Comparison of ENCODE assay signal across 8 cellular contexts in genomic region chr1:246506440-246506784, GRCh38. TPM values are rescaled to one million over a fixed set of nuclear protein-coding genes. Genes with fewer than 3 reads are reported as not detected.
DNase-seq lines count a peak whose midpoint lies in the region; ATAC-seq, FAIRE-seq and TF ChIP-seq lines count a peak whose summit lies in the region.

No MANE protein-coding gene starts in this region.

- H3K9me3 ChIP-seq in HEK293 (ENCODE audit: control insufficient read depth, insufficient read depth, low read depth, low read length) (no peaks in the 10 kb centered on the region), PC-3 (ENCODE audit: low read length) (no peaks in the 10 kb centered on the region), endothelial cell of umbilical vein (replicated peaks; ENCODE audit: control insufficient read depth, insufficient read depth, low read length) (no peaks in the 10 kb centered on the region)

- H3K27ac ChIP-seq in HEK293 (ENCODE audit: extremely low read depth, low read depth, low read length) (no peak overlapping the region; the same call in 1 of the 2 replicates), PC-3 (ENCODE audit: low read length) (no peak overlapping the region), endothelial cell of umbilical vein (ENCODE audit: insufficient read depth, low read depth, low read length) (no peak overlapping the region)

- BruUV-seq in PC-3 (replicated peaks; lab: Mats Ljungman, UMichigan) (no TSS peak), endothelial cell of umbilical vein (replicated peaks; lab: Mats Ljungman, UMichigan) (no TSS peak)

- peaks cover 28 to 40% of the 10 kb centered on the region in 2 donors for H3K4me1 Mint-ChIP-seq in natural killer cell treated with Interleukin-12 subunit alpha and Interleukin-12 subunit beta and Interleukin-15 and Interleukin-18, amount 100 ng/mL, for 72 hours (ENCODE audit: low read depth in 2 of 2)

- peaks cover 4% of the 10 kb centered on the region for H3K36me3 Mint-ChIP-seq in natural killer cell treated with Interleukin-12 subunit alpha and Interleukin-12 subunit beta and Interleukin-15 and Interleukin-18, amount 100 ng/mL, for 72 hours

- FAIRE-seq in endothelial cell of umbilical vein (lab: Jason Lieb, UNC): no peak

- no peaks in the 10 kb centered on the region for H3K9me2 ChIP-seq in PC-3 (replicated peaks; ENCODE audit: low read length)

- peaks cover 47% of the 10 kb centered on the region for H3K79me2 ChIP-seq in PC-3 (ENCODE audit: low read length)
- H3K79me2 ChIP-seq in endothelial cell of umbilical vein (ENCODE audit: control insufficient read depth, insufficient read depth, low read length): peaks cover 6% of the 10 kb centered on the region

- no peaks in the 10 kb centered on the region for H3K27me3 ChIP-seq in PC-3 (ENCODE audit: low read length)
- no peaks in the 10 kb centered on the region for H3K27me3 ChIP-seq in endothelial cell of umbilical vein (ENCODE audit: control insufficient read depth in 2 of 2, insufficient read depth in 2 of 2, low read length in 2 of 2)

- no peaks in the 10 kb centered on the region for H3K9me3 Mint-ChIP-seq in natural killer cell treated with Interleukin-12 subunit alpha and Interleukin-12 subunit beta and Interleukin-15 and Interleukin-18, amount 100 ng/mL, for 72 hours

- peak overlapping the region; percentile 49 to 64 for H3K27ac Mint-ChIP-seq in natural killer cell treated with Interleukin-12 subunit alpha and Interleukin-12 subunit beta and Interleukin-15 and Interleukin-18, amount 100 ng/mL, for 72 hours

- dilution Hi-C loops in endothelial cell of umbilical vein (cut with MboI; ENCODE audit: extremely low pct_ligation_motif_present, low sequenced_read_pairs): no loop called here

- DNase-seq in GM10266 (ENCODE audit: extremely low spot score) (peak; percentile 30), PC-3 (peak; percentile 19), endothelial cell of umbilical vein (ENCODE audit: low read depth, low spot score) (peak; percentile 5), COR-L47 (lab: John Stamatoyannopoulos, UW) (no peak), NCI-H128 (lab: John Stamatoyannopoulos, UW; ENCODE audit: unreplicated experiment) (no peak)
- DNase-seq in natural killer cell treated with Interleukin-12 subunit alpha and Interleukin-12 subunit beta and Interleukin-15 and Interleukin-18, amount 100 ng/mL, for 72 hours (ENCODE audit: low spot score): no peak

- TF ChIP-seq POLR2A in endothelial cell of umbilical vein (IDR thresholded peaks at IDR 0.05; ENCODE audit: low read depth, low read length): no peak

- peak overlapping the region; percentile 92 for H2AFZ ChIP-seq in PC-3 (ENCODE audit: low read length)
- H2AFZ ChIP-seq in endothelial cell of umbilical vein (ENCODE audit: low read depth, low read length): peak overlapping the region; percentile 93

- H3K4me2 ChIP-seq in PC-3 (ENCODE audit: low read length) (peak overlapping the region; percentile 91), endothelial cell of umbilical vein (ENCODE audit: insufficient read depth, low read length) (peak overlapping the region; percentile 37)

- peaks cover 10% of the 10 kb centered on the region for H3F3A ChIP-seq in PC-3 (ENCODE audit: low read length, unreplicated experiment)

- H3K9ac ChIP-seq in PC-3 (ENCODE audit: low read length) (peak overlapping the region; percentile 69), endothelial cell of umbilical vein (replicated peaks; ENCODE audit: extremely low read depth, insufficient read depth, low read length) (no peak overlapping the region)

- peak overlapping the region; percentile 91 for H3K4me3 Mint-ChIP-seq in natural killer cell treated with Interleukin-12 subunit alpha and Interleukin-12 subunit beta and Interleukin-15 and Interleukin-18, amount 100 ng/mL, for 72 hours

- TF ChIP-seq CTCF in GM10266 (IDR thresholded peaks at IDR 0.05; ENCODE audit: control insufficient read depth, insufficient read depth, low read depth, missing control alignments): no peak
- no peak for TF ChIP-seq CTCF in HEK293 (tag by site-specific recombination; IDR thresholded peaks at IDR 0.05)
- TF ChIP-seq CTCF in PC-3 (conservative IDR thresholded peaks at IDR 0.05; ENCODE audit: low read depth, low read length): no peak
- no peak for TF ChIP-seq CTCF in endothelial cell of umbilical vein (IDR thresholded peaks at IDR 0.05; ENCODE audit: extremely low read depth in 1 of 2, insufficient read depth in 1 of 2, low read depth in 1 of 2, low read length in 2 of 2)

- H3K9me1 ChIP-seq in endothelial cell of umbilical vein (replicated peaks; ENCODE audit: control insufficient read depth, extremely low read depth, insufficient read depth, low read length): no peaks in the 10 kb centered on the region

- H4K20me1 ChIP-seq in PC-3 (ENCODE audit: low read length) (no peaks in the 10 kb centered on the region), endothelial cell of umbilical vein (replicated peaks; ENCODE audit: control insufficient read depth, extremely low read depth, insufficient read depth, low read length) (no peaks in the 10 kb centered on the region)

- H3K27me3 Mint-ChIP-seq in natural killer cell treated with Interleukin-12 subunit alpha and Interleukin-12 subunit beta and Interleukin-15 and Interleukin-18, amount 100 ng/mL, for 72 hours: no peaks in the 10 kb centered on the region

- peak; percentile 3 for ATAC-seq in PC-3
- peak in 1 of 2 donors; percentile 3 for ATAC-seq in natural killer cell treated with Interleukin-12 subunit alpha and Interleukin-12 subunit beta and Interleukin-15 and Interleukin-18, amount 100 ng/mL, for 72 hours
- no peak for ATAC-seq in HG03039 (IDR thresholded peaks at IDR 0.05; ENCODE audit: unreplicated experiment)

- peak overlapping the region; percentile 77 for H3K4me3 ChIP-seq in HEK293 (ENCODE audit: low read depth, low read length)
- peak overlapping the region; percentile 85 for H3K4me3 ChIP-seq in PC-3 (ENCODE audit: low read length)
- peak overlapping the region; percentile 35 to 80 (median 45) for H3K4me3 ChIP-seq in endothelial cell of umbilical vein (replicated peaks in 1 of 3; ENCODE audit: insufficient read depth in 1 of 3, low read depth in 1 of 3, low read length in 3 of 3)

- H3K4me1 ChIP-seq in HEK293 (ENCODE audit: control insufficient read depth, insufficient read depth, low read length): no peaks in the 10 kb centered on the region; the same call in 1 of the 2 replicates
- H3K4me1 ChIP-seq in PC-3 (ENCODE audit: insufficient read depth, low read length): peaks cover 47% of the 10 kb centered on the region
- H3K4me1 ChIP-seq in endothelial cell of umbilical vein (ENCODE audit: control insufficient read depth, extremely low read depth, insufficient read depth, low read length): peaks cover 14% of the 10 kb centered on the region

- intact Hi-C loops in PC-3 (cut with micrococcal nuclease) (no loop called here), endothelial cell of umbilical vein (cut with micrococcal nuclease) (loop anchor here (2.0 kb wide), 1 partner anchor 60 kb away; the partner anchor contains the start of genes CNST and TFB2M)

- POLR2A ChIA-PET in HEK293 (lab: Yijun Ruan, JAX) (no interaction called here), PC-3 (lab: Charles Lee; ENCODE audit: unreplicated experiment) (no interaction called here), endothelial cell of umbilical vein (lab: Charles Lee) (no interaction called here)

- CTCF ChIA-PET in HEK293 (lab: Yijun Ruan, JAX): interaction anchor here (1.0 kb wide), 1 partner anchor 10 kb away, joined by 4 read pairs; no protein-coding TSS in a partner anchor
- CTCF ChIA-PET in PC-3 (lab: Charles Lee): interaction anchor here (0.6 kb wide), 2 partner anchors 183 to 225 kb away, joined by 5 read pairs; no protein-coding TSS in a partner anchor
- CTCF ChIA-PET in endothelial cell of umbilical vein (lab: Charles Lee): interaction anchor here (0.5 to 1.8 kb wide), 10 partner anchors 9 to 218 kb away, joined by 3 to 13 read pairs (median 3); partner anchors contain the start of gene SCCPDH

- H3K36me3 ChIP-seq in HEK293 (ENCODE audit: control insufficient read depth in 2 of 2, insufficient read depth in 1 of 2, low read length in 2 of 2) (peaks cover 0 to 4% of the 10 kb centered on the region in 2 experiments; a peak in 1 of 3 replicates), PC-3 (ENCODE audit: low read depth, low read length) (no peaks in the 10 kb centered on the region), endothelial cell of umbilical vein (ENCODE audit: control insufficient read depth in 2 of 2, extremely low read depth in 1 of 2, insufficient read depth in 2 of 2, low read length in 2 of 2) (no peaks in the 10 kb centered on the region)

RNA-seq across cellular contexts. Expression of gene SMYD3, which starts 0.7 kb away (rescaled TPM):
- total RNA-seq in PC-3 (2014; rRNA removed) (33.0 and 40.3 TPM in 2 replicates), endothelial cell of umbilical vein (27.6 and 32.1 TPM in 2 replicates)
- 12.7 and 16.0 TPM in 2 replicates for polyA plus RNA-seq in endothelial cell of umbilical vein
- 21.9 and 22.3 TPM in 2 replicates for polyA plus RNA-seq in endothelial cell of umbilical vein (2011; cell fraction: cytosol; rRNA removed)
- polyA plus RNA-seq in endothelial cell of umbilical vein (2011; cell fraction: nucleus; rRNA removed): 20.4 and 20.8 TPM in 2 replicates
- 27.2 and 30.1 TPM in 2 replicates for polyA plus RNA-seq in endothelial cell of umbilical vein (2012)
- 26.1 and 39.4 TPM in 2 replicates for polyA minus RNA-seq in endothelial cell of umbilical vein
- 15.0 TPM for polyA minus RNA-seq in endothelial cell of umbilical vein (2011; cell fraction: cytosol; rRNA and poly(A)+ RNA removed)
- polyA minus RNA-seq in endothelial cell of umbilical vein (2011; cell fraction: nucleus; rRNA and poly(A)+ RNA removed): 65.3 and 66.0 TPM in 2 replicates
- total RNA-seq in natural killer cell treated with Interleukin-12 subunit alpha and Interleukin-12 subunit beta and Interleukin-15 and Interleukin-18, amount 100 ng/mL, for 72 hours: 10 to 100 TPM; 26.9 to 55.4 TPM

RNA-seq across cellular contexts. Expression of gene TFB2M, which starts 59.6 kb away (rescaled TPM):
- total RNA-seq in PC-3 (2014; rRNA removed) (30.7 and 47.0 TPM in 2 replicates), endothelial cell of umbilical vein (14.3 and 14.8 TPM in 2 replicates)
- polyA plus RNA-seq in endothelial cell of umbilical vein: 5.8 and 8.4 TPM in 2 replicates
- 10.3 and 10.4 TPM in 2 replicates for polyA plus RNA-seq in endothelial cell of umbilical vein (2011; cell fraction: cytosol; rRNA removed)
- polyA plus RNA-seq in endothelial cell of umbilical vein (2011; cell fraction: nucleus; rRNA removed): 11.0 and 15.7 TPM in 2 replicates
- 13.0 and 20.7 TPM in 2 replicates for polyA plus RNA-seq in endothelial cell of umbilical vein (2012)
- polyA minus RNA-seq in endothelial cell of umbilical vein: 3.7 and 4.8 TPM in 2 replicates
- 12.9 TPM for polyA minus RNA-seq in endothelial cell of umbilical vein (2011; cell fraction: cytosol; rRNA and poly(A)+ RNA removed)
- 9.6 and 13.3 TPM in 2 replicates for polyA minus RNA-seq in endothelial cell of umbilical vein (2011; cell fraction: nucleus; rRNA and poly(A)+ RNA removed)
- 10 to 100 TPM; 15.7 to 20.3 TPM for total RNA-seq in natural killer cell treated with Interleukin-12 subunit alpha and Interleukin-12 subunit beta and Interleukin-15 and Interleukin-18, amount 100 ng/mL, for 72 hours

RNA-seq across cellular contexts. Expression of gene CNST, which starts 59.8 kb away (rescaled TPM):
- total RNA-seq in PC-3 (2014; rRNA removed): 13.5 and 15.0 TPM in 2 replicates
- total RNA-seq in endothelial cell of umbilical vein: 18.1 and 21.5 TPM in 2 replicates
- polyA plus RNA-seq in endothelial cell of umbilical vein: 4.4 and 6.3 TPM in 2 replicates
- 6.6 and 8.2 TPM in 2 replicates for polyA plus RNA-seq in endothelial cell of umbilical vein (2011; cell fraction: cytosol; rRNA removed)
- polyA plus RNA-seq in endothelial cell of umbilical vein (2011; cell fraction: nucleus; rRNA removed): 21.4 and 26.5 TPM in 2 replicates
- 7.9 and 10.0 TPM in 2 replicates for polyA plus RNA-seq in endothelial cell of umbilical vein (2012)
- polyA minus RNA-seq in endothelial cell of umbilical vein: 24.8 and 27.7 TPM in 2 replicates
- polyA minus RNA-seq in endothelial cell of umbilical vein (2011; cell fraction: cytosol; rRNA and poly(A)+ RNA removed): 8.0 TPM
- 37.7 and 41.0 TPM in 2 replicates for polyA minus RNA-seq in endothelial cell of umbilical vein (2011; cell fraction: nucleus; rRNA and poly(A)+ RNA removed)
- total RNA-seq in natural killer cell treated with Interleukin-12 subunit alpha and Interleukin-12 subunit beta and Interleukin-15 and Interleukin-18, amount 100 ng/mL, for 72 hours: 10 to 100 TPM; 31.0 to 37.6 TPM

Comparison
In these comparisons a context has a peak if more than half of its experiments do, and no peak if none do; other contexts are left out.
1. DNase-seq: peak in GM10266 (single experiment), PC-3 (single experiment) and endothelial cell of umbilical vein (single experiment); none in natural killer cell treated with Interleukin-12 subunit alpha and Interleukin-12 subunit beta and Interleukin-15 and Interleukin-18, amount 100 ng/mL, for 72 hours (single experiment), COR-L47 (single experiment) and NCI-H128 (single experiment).
2. Peak in every context shown above with its lines, with median percentiles within 50 percentile points of each other: H3K4me3 ChIP-seq.